In the genomic region with DNA sequence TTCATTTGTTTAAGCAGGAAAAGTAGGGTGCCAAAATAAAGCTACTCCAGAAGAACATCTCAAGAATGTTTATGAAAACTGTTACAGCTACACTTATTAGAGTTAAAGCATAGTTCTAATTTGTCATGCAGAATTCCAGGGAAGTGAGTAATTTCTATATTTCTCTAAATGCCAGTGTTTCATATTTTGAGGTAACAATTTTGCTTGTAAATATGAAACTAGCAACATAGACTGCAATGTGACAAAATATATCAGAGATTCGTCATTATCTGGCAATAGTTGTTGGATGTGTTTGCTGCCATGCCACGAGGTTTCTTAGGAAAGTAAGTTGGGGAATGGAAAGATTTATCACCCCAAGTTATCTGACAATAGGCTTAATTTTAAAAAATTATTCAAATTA, we compare ENCODE assay signal across 16 cellular contexts.
DNase-seq lines count a peak whose midpoint lies in the region; ATAC-seq and TF ChIP-seq lines count a peak whose summit lies in the region.
"Had no signal": no experiment of that assay in that cellular context is flagged by ENCODE, and none has a peak within 500 bp of the region (broad histone marks: within the 10 kb centered on the region; RNA-seq: fewer than 3 reads in every experiment).

No MANE protein-coding gene starts in this region.

- H3K4me1 ChIP-seq in adrenal gland (replicated peaks in 1 of 2) (peaks cover 3 to 25% of the 10 kb centered on the region in 2 donors), vagina (no peaks in the 10 kb centered on the region)
- H3K4me1 ChIP-seq: colonic mucosa had no signal

- H3K27me3 ChIP-seq in adrenal gland (no peaks in the 10 kb centered on the region), vagina (no peaks in the 10 kb centered on the region)
- H3K27me3 ChIP-seq: colonic mucosa had no signal

- no peak for TF ChIP-seq POLR2A in adrenal gland (IDR thresholded peaks at IDR 0.05)
- TF ChIP-seq POLR2A in vagina (IDR thresholded peaks at IDR 0.05) = no peak

- H3K27me3 Mint-ChIP-seq in nephron (ENCODE audit: low read depth) = no peaks in the 10 kb centered on the region

- H3K4me1 Mint-ChIP-seq in nephron = peaks cover 52% of the 10 kb centered on the region
- H3K4me1 Mint-ChIP-seq: activated naive CD8-positive, alpha-beta T cell treated with anti-CD3 and anti-CD28 coated beads for 36 hours had no signal

- WGBS in adrenal gland, 4 donors = 35 to 53% (median 44%) methylated on average over 2 of the region's 2 CpGs

- H3K27ac Mint-ChIP-seq in nephron = peak overlapping the region; percentile 51 to 73 (median 57)
- H3K27ac Mint-ChIP-seq: activated naive CD8-positive, alpha-beta T cell treated with anti-CD3 and anti-CD28 coated beads for 36 hours; progenitor cell of endocrine pancreas; T-helper 1 cell treated with Interleukin-12 subunit alpha and Interleukin-12 subunit beta and Interleukin-4 antibody, amounts not matched to agents 30 μg/mL and 1 μg/mL, for 36 hours had no signal

- DNase-seq in AG20443 (ENCODE audit: low spot score) = peak; percentile 49
- DNase-seq in RKO (ENCODE audit: low spot score) = peak; percentile 13
- DNase-seq in dermis blood vessel endothelial cell = peak; percentile 58
- no peak for DNase-seq in adrenal gland
- DNase-seq in vagina (ENCODE audit: extremely low spot score in 2 of 2) = no peak
- DNase-seq: activated CD4-positive, alpha-beta T cell treated with anti-CD3 and anti-CD28 coated beads for 1 hour; activated naive CD8-positive, alpha-beta T cell treated with anti-CD3 and anti-CD28 coated beads for 36 hours; colonic mucosa; mucosa of descending colon; NCI-H1105 treated with DMSO at 0.1 percent for 48 hours; NCI-H510A had no signal

- TF ChIP-seq CTCF in nephron (IDR thresholded peaks at IDR 0.05; ENCODE audit: unreplicated experiment in 3 of 3) (no peak), adrenal gland (IDR thresholded peaks at IDR 0.05) (no peak), vagina (IDR thresholded peaks at IDR 0.05) (no peak)

- H3K36me3 ChIP-seq in adrenal gland (replicated peaks in 1 of 2) (no peaks in the 10 kb centered on the region), vagina (no peaks in the 10 kb centered on the region)
- H3K36me3 ChIP-seq: colonic mucosa had no signal

- no peak overlapping the region for H3K4me3 ChIP-seq in adrenal gland
- no peak overlapping the region for H3K4me3 ChIP-seq in vagina
- H3K4me3 ChIP-seq: colonic mucosa, mucosa of descending colon had no signal

- H3K9me3 ChIP-seq in adrenal gland (replicated peaks in 1 of 3) (no peaks in the 10 kb centered on the region), vagina (no peaks in the 10 kb centered on the region)
- H3K9me3 ChIP-seq: colonic mucosa, mucosa of descending colon had no signal

- H3K4me3 Mint-ChIP-seq in nephron = no peak overlapping the region
- H3K4me3 Mint-ChIP-seq: activated naive CD8-positive, alpha-beta T cell treated with anti-CD3 and anti-CD28 coated beads for 36 hours; T-helper 1 cell treated with Interleukin-12 subunit alpha and Interleukin-12 subunit beta and Interleukin-4 antibody, amounts not matched to agents 30 μg/mL and 1 μg/mL, for 36 hours had no signal

- H3K9me3 Mint-ChIP-seq in nephron = no peaks in the 10 kb centered on the region
- H3K9me3 Mint-ChIP-seq: activated naive CD8-positive, alpha-beta T cell treated with anti-CD3 and anti-CD28 coated beads for 36 hours; T-helper 1 cell treated with Interleukin-12 subunit alpha and Interleukin-12 subunit beta and Interleukin-4 antibody, amounts not matched to agents 30 μg/mL and 1 μg/mL, for 36 hours had no signal

- H3K27ac ChIP-seq in adrenal gland = no peak overlapping the region
- H3K27ac ChIP-seq in vagina = no peak overlapping the region

- intact Hi-C loops in adrenal gland (cut with DNase I) (no loop called here), vagina (cut with DNase I) (no loop called here)

- no peaks in the 10 kb centered on the region for H3K36me3 Mint-ChIP-seq in nephron (ENCODE audit: low read depth)
- H3K36me3 Mint-ChIP-seq: activated naive CD8-positive, alpha-beta T cell treated with anti-CD3 and anti-CD28 coated beads for 36 hours had no signal

- ATAC-seq in GM19328 (IDR thresholded peaks at IDR 0.05; ENCODE audit: unreplicated experiment) (no peak), GM21390 (IDR thresholded peaks at IDR 0.05; ENCODE audit: unreplicated experiment) (no peak)

Comparison
In these comparisons a context has a peak if more than half of its experiments do, and no peak if none do; other contexts are left out.
1. DNase-seq: peak in AG20443 (single experiment), RKO (single experiment) and dermis blood vessel endothelial cell (single experiment); none in adrenal gland (0 of 7) and vagina (0 of 2).